ENCODE assay signal across 12 cellular contexts in the genomic region with DNA sequence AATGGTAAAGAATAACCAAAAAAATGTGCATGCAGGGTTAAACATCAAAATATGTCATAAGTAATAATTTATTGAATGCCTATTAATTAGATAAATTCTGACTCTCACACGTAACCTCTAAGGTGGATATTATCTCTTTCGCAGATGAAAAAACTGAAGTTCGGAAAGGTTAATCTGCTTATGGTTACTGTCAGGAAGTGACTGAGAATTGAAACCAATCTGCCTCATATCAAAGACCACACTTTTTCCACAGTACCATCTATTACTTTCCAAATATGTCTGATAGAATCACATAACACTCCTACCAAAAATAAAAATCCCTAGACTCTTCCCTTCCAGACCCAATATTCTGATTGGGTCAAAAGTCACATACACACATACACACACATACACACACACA. TPM values are rescaled to one million over a fixed set of nuclear protein-coding genes. Genes with fewer than 3 reads are reported as not detected.
A peak's percentile ranks its signal among the peaks of the same experiment; 100 is the strongest.
DNase-seq lines count a peak whose midpoint lies in the region; ATAC-seq, FAIRE-seq and TF ChIP-seq lines count a peak whose summit lies in the region.
"Had no signal": no experiment of that assay in that cellular context is flagged by ENCODE, and none has a peak within 500 bp of the region (broad histone marks: within the 10 kb centered on the region; RNA-seq: fewer than 3 reads in every experiment).

No MANE protein-coding gene starts in this region.

- in situ Hi-C loops in mammary epithelial cell (cut with MboI; ENCODE audit: low sequenced_read_pairs in 2 of 2), result no loop called here

- peaks cover 100% of the 10 kb centered on the region for H3K79me2 ChIP-seq in DND-41 (ENCODE audit: insufficient read depth, low read length)
- H3K79me2 ChIP-seq in SK-N-SH (ENCODE audit: insufficient read depth), result peaks cover 100% of the 10 kb centered on the region
- H3K79me2 ChIP-seq in endothelial cell of umbilical vein (ENCODE audit: control insufficient read depth, insufficient read depth, low read length), result peaks cover 100% of the 10 kb centered on the region
- peaks cover 99% of the 10 kb centered on the region for H3K79me2 ChIP-seq in mammary epithelial cell (ENCODE audit: insufficient read depth, low read length)

- ATAC-seq in DND-41 (ENCODE audit: insufficient read depth, low read depth), result no peak
- ATAC-seq in GM19395 (IDR thresholded peaks at IDR 0.05; ENCODE audit: unreplicated experiment), result peak; percentile 54
- no peak for ATAC-seq in HG03457 (IDR thresholded peaks at IDR 0.05; ENCODE audit: unreplicated experiment)

- H4K20me1 ChIP-seq in DND-41 (ENCODE audit: insufficient read depth, low read length) (peaks cover 62% of the 10 kb centered on the region), SK-N-SH (ENCODE audit: insufficient read depth) (peaks cover 88% of the 10 kb centered on the region), endothelial cell of umbilical vein (replicated peaks; ENCODE audit: control insufficient read depth, extremely low read depth, insufficient read depth, low read length) (peaks cover 35% of the 10 kb centered on the region), mammary epithelial cell (ENCODE audit: insufficient read depth, low read length) (peaks cover 6% of the 10 kb centered on the region)

- H3K4me1 ChIP-seq in DND-41 (ENCODE audit: insufficient read depth, low read length) (peaks cover 59% of the 10 kb centered on the region), SK-N-SH (ENCODE audit: control insufficient read depth in 1 of 2, insufficient read depth in 2 of 2, low read depth in 1 of 2, low read length in 1 of 2) (peaks cover 0 to 12% of the 10 kb centered on the region in 2 experiments; a peak in 3 of 4 replicates), endothelial cell of umbilical vein (ENCODE audit: control insufficient read depth, extremely low read depth, insufficient read depth, low read length) (peaks cover 45% of the 10 kb centered on the region), mammary epithelial cell (ENCODE audit: insufficient read depth, low read length) (peaks cover 22% of the 10 kb centered on the region)

- no peak for FAIRE-seq in endothelial cell of umbilical vein (lab: Jason Lieb, UNC)

- dilution Hi-C loops in endothelial cell of umbilical vein (cut with MboI; ENCODE audit: extremely low pct_ligation_motif_present, low sequenced_read_pairs) (no loop called here), mammary epithelial cell (cut with HindIII; ENCODE audit: low sequenced_read_pairs) (no loop called here)

- H3K9me3 ChIP-seq in DND-41 (ENCODE audit: insufficient read depth, low read length, severe bottlenecking) (no peaks in the 10 kb centered on the region), SK-N-SH (no peaks in the 10 kb centered on the region), endothelial cell of umbilical vein (replicated peaks; ENCODE audit: control insufficient read depth, insufficient read depth, low read length) (no peaks in the 10 kb centered on the region), mammary epithelial cell (replicated peaks; ENCODE audit: insufficient read depth, low read length) (no peaks in the 10 kb centered on the region)

- no peak for TF ChIP-seq EP300 in SK-N-SH (IDR thresholded peaks at IDR 0.05; ENCODE audit: borderline replicate concordance in 1 of 2, low read depth in 1 of 2, low read length in 1 of 2)

- no peak for TF ChIP-seq RAD21 in SK-N-SH (IDR thresholded peaks at IDR 0.05; ENCODE audit: low read length)

- H3K36me3 ChIP-seq in DND-41 (ENCODE audit: insufficient read depth, low read length) (peaks cover 6% of the 10 kb centered on the region), SK-N-SH (replicated peaks in 1 of 2; ENCODE audit: control insufficient read depth in 1 of 2, insufficient read depth in 2 of 2, low read length in 1 of 2) (peaks cover 16 to 42% of the 10 kb centered on the region in 2 experiments), endothelial cell of umbilical vein (ENCODE audit: control insufficient read depth in 2 of 2, extremely low read depth in 1 of 2, insufficient read depth in 2 of 2, low read length in 2 of 2) (peaks cover 0 to 3% of the 10 kb centered on the region in 2 experiments), mammary epithelial cell (ENCODE audit: insufficient read depth, low read length) (no peaks in the 10 kb centered on the region)

- no peak overlapping the region for H3K27ac ChIP-seq in DND-41 (ENCODE audit: low read length)
- H3K27ac ChIP-seq in SK-N-SH (ENCODE audit: low read depth in 2 of 2, low read length in 1 of 2), result no peak overlapping the region
- H3K27ac ChIP-seq in endothelial cell of umbilical vein (ENCODE audit: insufficient read depth, low read depth, low read length), result no peak overlapping the region
- no peak overlapping the region for H3K27ac ChIP-seq in mammary epithelial cell (ENCODE audit: insufficient read depth, low read depth, low read length)

- H3K4me3 ChIP-seq in DND-41 (ENCODE audit: low read depth in 1 of 2, low read length in 2 of 2) (no peak overlapping the region), SK-N-SH (ENCODE audit: low read depth in 2 of 2, low read length in 1 of 2) (no peak overlapping the region), endothelial cell of umbilical vein (replicated peaks in 1 of 3; ENCODE audit: insufficient read depth in 1 of 3, low read depth in 1 of 3, low read length in 3 of 3) (no peak overlapping the region), mammary epithelial cell (replicated peaks in 1 of 3; ENCODE audit: insufficient read depth in 1 of 3, low read depth in 2 of 3, low read length in 3 of 3) (no peak overlapping the region)

- CTCF ChIA-PET in SK-N-SH (lab: Yijun Ruan, JAX), result interaction anchor here (0.7 to 3.8 kb wide), 3 partner anchors 9 to 176 kb away, joined by 3 to 11 read pairs (median 3); no protein-coding TSS in a partner anchor
- CTCF ChIA-PET in endothelial cell of umbilical vein (lab: Charles Lee), result interaction anchor here (0.9 to 2.5 kb wide), 4 partner anchors 9 to 160 kb away, joined by 4 to 10 read pairs (median 6); no protein-coding TSS in a partner anchor
- CTCF ChIA-PET in mammary epithelial cell (lab: Charles Lee; ENCODE audit: low non-redundant PET), result no interaction called here

- intact Hi-C loops in endothelial cell of umbilical vein (cut with micrococcal nuclease) (no loop called here), mammary epithelial cell (cut with micrococcal nuclease) (no loop called here), head of caudate nucleus (cut with DNase I) (no loop called here)

- no peaks in the 10 kb centered on the region for H3K9me2 ChIP-seq in SK-N-SH

- TF ChIP-seq CTCF in DND-41 (IDR thresholded peaks at IDR 0.05; ENCODE audit: borderline replicate concordance, extremely low read depth, low read length, poor library complexity, severe bottlenecking) (no peak), SK-N-SH (IDR thresholded peaks at IDR 0.05) (no peak), endothelial cell of umbilical vein (IDR thresholded peaks at IDR 0.05; ENCODE audit: extremely low read depth in 1 of 2, insufficient read depth in 1 of 2, low read depth in 1 of 2, low read length in 2 of 2) (no peak), mammary epithelial cell (conservative IDR thresholded peaks at IDR 0.05 in 1 of 2, IDR thresholded peaks at IDR 0.05 in 1 of 2; ENCODE audit: extremely low read depth in 1 of 2, insufficient read depth in 1 of 2, low read depth in 1 of 2, low read length in 2 of 2) (no peak)

- H3K27me3 ChIP-seq in DND-41 (ENCODE audit: insufficient read depth, low read length, poor library complexity), result no peaks in the 10 kb centered on the region
- H3K27me3 ChIP-seq in SK-N-SH (ENCODE audit: insufficient read depth), result no peaks in the 10 kb centered on the region
- H3K27me3 ChIP-seq in endothelial cell of umbilical vein (ENCODE audit: control insufficient read depth in 2 of 2, insufficient read depth in 2 of 2, low read length in 2 of 2), result no peaks in the 10 kb centered on the region
- no peaks in the 10 kb centered on the region for H3K27me3 ChIP-seq in mammary epithelial cell (ENCODE audit: insufficient read depth, low read length)

- POLR2A ChIA-PET in SK-N-SH (lab: Yijun Ruan, JAX), result no interaction called here
- POLR2A ChIA-PET in endothelial cell of umbilical vein (lab: Charles Lee), result no interaction called here

- no peak overlapping the region for H2AFZ ChIP-seq in DND-41 (ENCODE audit: low read depth, low read length)
- H2AFZ ChIP-seq in SK-N-SH (ENCODE audit: low read depth), result no peak overlapping the region
- no peak overlapping the region for H2AFZ ChIP-seq in endothelial cell of umbilical vein (ENCODE audit: low read depth, low read length)
- no peak overlapping the region for H2AFZ ChIP-seq in mammary epithelial cell (ENCODE audit: low read depth, low read length)

- 74% methylated on average over 3 of the region's 3 CpGs for WGBS in SK-N-SH (ENCODE audit: low lambda C conversion rate)
- WGBS in mammary epithelial cell (ENCODE audit: low coverage, missing lambda C conversion rate), result 97% methylated on average over 3 of the region's 3 CpGs

- DNase-seq in DND-41, result no peak
- no peak for DNase-seq in SK-N-SH
- DNase-seq in endothelial cell of umbilical vein (ENCODE audit: low read depth, low spot score), result no peak
- DNase-seq in mammary epithelial cell, result no peak
- no peak for DNase-seq in NCI-H69 (lab: John Stamatoyannopoulos, UW)
- no peak for DNase-seq in head of caudate nucleus
- DNase-seq: stimulated activated CD4-positive, alpha-beta T cell treated with anti-CD3 and anti-CD28 coated beads, Interleukin-2, amount 100 ng/mL, for 48 hours had no signal

- H3K9ac ChIP-seq in DND-41 (ENCODE audit: low read depth, low read length), result no peak overlapping the region
- no peak overlapping the region for H3K9ac ChIP-seq in SK-N-SH
- H3K9ac ChIP-seq in endothelial cell of umbilical vein (replicated peaks; ENCODE audit: extremely low read depth, insufficient read depth, low read length), result no peak overlapping the region
- H3K9ac ChIP-seq in mammary epithelial cell (ENCODE audit: insufficient read depth, low read length), result no peak overlapping the region

- H3K9me1 ChIP-seq in endothelial cell of umbilical vein (replicated peaks; ENCODE audit: control insufficient read depth, extremely low read depth, insufficient read depth, low read length), result peaks cover 3% of the 10 kb centered on the region

- H3F3A ChIP-seq in SK-N-SH (replicated peaks; ENCODE audit: insufficient read depth), result peaks cover 9% of the 10 kb centered on the region

- BruUV-seq in endothelial cell of umbilical vein (replicated peaks; lab: Mats Ljungman, UMichigan) (no TSS peak), mammary epithelial cell (replicated peaks; lab: Mats Ljungman, UMichigan) (no TSS peak)

- peak overlapping the region; percentile 33; the same call in 1 of the 2 replicates for H3K4me2 ChIP-seq in DND-41 (ENCODE audit: insufficient read depth, low read length)
- peak overlapping the region; percentile 20 for H3K4me2 ChIP-seq in SK-N-SH
- peak overlapping the region; percentile 3 for H3K4me2 ChIP-seq in endothelial cell of umbilical vein (ENCODE audit: insufficient read depth, low read length)
- no peak overlapping the region for H3K4me2 ChIP-seq in mammary epithelial cell (ENCODE audit: insufficient read depth, low read depth, low read length)

- TF ChIP-seq POLR2A in endothelial cell of umbilical vein (IDR thresholded peaks at IDR 0.05; ENCODE audit: low read depth, low read length), result no peak

RNA-seq across cellular contexts. Expression of a gene that starts 6.2 kb away (rescaled TPM):
- polyA plus RNA-seq in SK-N-SH (2012; rRNA removed), result 24.1 and 26.8 TPM in 2 replicates
- 26.7 and 33.2 TPM in 2 replicates for polyA plus RNA-seq in SK-N-SH (2012; cell fraction: cytosol; rRNA removed)
- polyA plus RNA-seq in SK-N-SH (2012; cell fraction: nucleus; rRNA removed), result 14.1 and 14.5 TPM in 2 replicates
- total RNA-seq in endothelial cell of umbilical vein, result 43.3 and 43.8 TPM in 2 replicates
- 23.3 and 27.4 TPM in 2 replicates for polyA plus RNA-seq in endothelial cell of umbilical vein
- 28.1 and 28.7 TPM in 2 replicates for polyA plus RNA-seq in endothelial cell of umbilical vein (2011; cell fraction: cytosol; rRNA removed)
- 19.1 and 26.2 TPM in 2 replicates for polyA plus RNA-seq in endothelial cell of umbilical vein (2011; cell fraction: nucleus; rRNA removed)
- polyA plus RNA-seq in endothelial cell of umbilical vein (2012), result 25.7 and 33.2 TPM in 2 replicates
- 18.1 and 20.8 TPM in 2 replicates for polyA minus RNA-seq in endothelial cell of umbilical vein
- 4.4 TPM for polyA minus RNA-seq in endothelial cell of umbilical vein (2011; cell fraction: cytosol; rRNA and poly(A)+ RNA removed)
- polyA minus RNA-seq in endothelial cell of umbilical vein (2011; cell fraction: nucleus; rRNA and poly(A)+ RNA removed), result 59.9 and 90.3 TPM in 2 replicates
- total RNA-seq in mammary epithelial cell, result 10 to 100 TPM; 45.4 to 46.7 TPM
- 17.2 TPM for polyA plus RNA-seq in mammary epithelial cell
- polyA minus RNA-seq in mammary epithelial cell, result 5.4 TPM

RNA-seq across cellular contexts. Expression of a gene that starts 41.8 kb away (rescaled TPM):
- polyA plus RNA-seq in SK-N-SH (2012; rRNA removed) (0.02 and 0.41 TPM in 2 replicates), endothelial cell of umbilical vein (not detected in 2 replicates), mammary epithelial cell (not detected)
- polyA plus RNA-seq in SK-N-SH (2012; cell fraction: cytosol; rRNA removed), result 0.21 TPM in 1 of 2 replicates, not detected in the other
- 0.06 TPM in 1 of 2 replicates, not detected in the other for polyA plus RNA-seq in SK-N-SH (2012; cell fraction: nucleus; rRNA removed)
- total RNA-seq in endothelial cell of umbilical vein (not detected in 2 replicates), mammary epithelial cell (not detected)
- polyA plus RNA-seq in endothelial cell of umbilical vein (2011; cell fraction: cytosol; rRNA removed), result not detected in 2 replicates
- not detected in 2 replicates for polyA plus RNA-seq in endothelial cell of umbilical vein (2011; cell fraction: nucleus; rRNA removed)
- polyA plus RNA-seq in endothelial cell of umbilical vein (2012), result not detected in 2 replicates
- polyA minus RNA-seq in endothelial cell of umbilical vein (not detected in 2 replicates), mammary epithelial cell (not detected)
- polyA minus RNA-seq in endothelial cell of umbilical vein (2011; cell fraction: cytosol; rRNA and poly(A)+ RNA removed), result not detected
- not detected in 2 replicates for polyA minus RNA-seq in endothelial cell of umbilical vein (2011; cell fraction: nucleus; rRNA and poly(A)+ RNA removed)
- total RNA-seq: mucosa of gallbladder had no signal
- polyA plus RNA-seq: CD14-positive monocyte, esophagus had no signal
